ENCODE assay signal across 1 cellular context in genomic region chr2:224055101-224055500, GRCh38.
TF ChIP-seq lines count a peak whose summit lies in the region.

No MANE protein-coding gene starts in this region.

TF ChIP-seq in IMR-90, 13 proteins besides CTCF, POLR2A, EP300 and RAD21 (continued from another document):
- TF ChIP-seq ELK1 (IDR thresholded peaks at IDR 0.05; ENCODE audit: borderline replicate concordance, low read depth, low read length) (no peak), CEBPB (IDR thresholded peaks at IDR 0.05; ENCODE audit: low read depth, low read length) (no peak), FOS (IDR thresholded peaks at IDR 0.05; ENCODE audit: low read depth, low read length) (no peak), SMC3 (IDR thresholded peaks at IDR 0.05; ENCODE audit: low read depth, low read length) (no peak), USF2 (IDR thresholded peaks at IDR 0.05; ENCODE audit: low read depth, low read length) (no peak), NFE2L2 (IDR thresholded peaks at IDR 0.05; ENCODE audit: low read depth, low read length) (no peak), RFX5 (IDR thresholded peaks at IDR 0.05; ENCODE audit: low read depth, low read length) (no peak), MAZ (IDR thresholded peaks at IDR 0.05; ENCODE audit: borderline replicate concordance, low read depth, low read length) (no peak), CHD1 (IDR thresholded peaks at IDR 0.05; ENCODE audit: low read depth, low read length) (no peak), RCOR1 (IDR thresholded peaks at IDR 0.05; ENCODE audit: insufficient replicate concordance, low read length) (no peak), BHLHE40 (IDR thresholded peaks at IDR 0.05; ENCODE audit: low read depth, low read length) (no peak), MAFK (IDR thresholded peaks at IDR 0.05; ENCODE audit: low read depth, low read length) (no peak)
TF ChIP-seq in IMR-90: peak in this region for 0.
